20 cellular contexts compared by ENCODE assay signal in the genomic region with DNA sequence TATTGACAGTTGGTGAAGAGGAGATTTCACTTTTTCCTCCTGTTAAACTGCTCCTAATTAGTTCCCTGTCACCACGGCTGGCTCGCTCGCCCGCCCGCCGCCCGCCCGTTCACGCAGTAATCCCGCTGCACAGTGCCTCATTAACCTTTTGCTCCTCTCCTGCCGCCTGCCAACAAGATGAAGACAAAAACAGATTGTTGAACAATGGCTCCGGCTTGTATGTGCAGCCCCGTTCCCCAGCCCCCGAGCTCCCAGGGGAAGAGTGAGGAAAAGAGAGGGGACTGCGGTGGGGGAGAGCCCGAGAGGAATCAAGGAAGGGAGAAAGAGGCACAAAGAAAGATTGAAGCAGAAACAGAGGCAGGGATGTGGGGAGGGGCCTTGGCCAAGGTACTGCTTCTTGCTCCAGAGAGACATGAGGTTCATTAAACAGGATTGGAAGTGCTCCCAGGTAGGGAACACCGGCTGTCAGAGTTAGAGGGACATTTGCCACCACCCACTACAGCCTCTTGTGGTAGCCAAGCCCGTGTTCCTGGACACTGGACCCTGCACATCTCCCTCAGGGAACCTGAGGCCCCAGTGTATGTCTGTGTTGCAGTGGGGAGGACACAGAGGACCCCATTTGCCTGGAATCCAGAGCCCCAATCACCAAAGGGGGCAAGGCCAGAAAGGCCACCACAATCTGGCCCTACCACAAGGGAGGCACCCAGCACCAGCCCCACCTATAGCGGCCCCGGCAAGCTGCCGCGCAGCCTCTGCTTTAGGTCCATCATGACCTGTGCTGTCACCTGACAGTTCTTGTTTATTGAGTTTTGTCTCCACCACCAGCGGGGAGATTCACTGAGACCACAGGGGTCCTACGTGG. TPM values are rescaled to one million over a fixed set of nuclear protein-coding genes. Genes with fewer than 3 reads are reported as not detected.
DNase-seq lines count a peak whose midpoint lies in the region; ATAC-seq and TF ChIP-seq lines count a peak whose summit lies in the region.
"Had no signal": no experiment of that assay in that cellular context is flagged by ENCODE, and none has a peak within 500 bp of the region (broad histone marks: within the 10 kb centered on the region; RNA-seq: fewer than 3 reads in every experiment).

No MANE protein-coding gene starts in this region.

- H3K27me3 ChIP-seq in CD4-positive, CD25-positive, alpha-beta regulatory T cell (ENCODE audit: control insufficient read depth, insufficient read depth, low read length): no peaks in the 10 kb centered on the region
- H3K27me3 ChIP-seq in CD4-positive, alpha-beta T cell (ENCODE audit: control insufficient read depth, insufficient read depth, low read length): no peaks in the 10 kb centered on the region

- DNase-seq in NCI-H524 (lab: John Stamatoyannopoulos, UW): peak; percentile 51 to 55
- no peak for DNase-seq in NCI-H524 treated with DMSO at 0.1 percent for 48 hours (lab: John Stamatoyannopoulos, UW)
- DNase-seq in CD4-positive, CD25-positive, alpha-beta regulatory T cell: no peak
- no peak for DNase-seq in immature natural killer cell
- no peak for DNase-seq in CD4-positive, alpha-beta T cell
- no peak for DNase-seq in amniotic stem cell (lab: John Stamatoyannopoulos, UW)
- DNase-seq: activated CD4-positive, CD25-positive, alpha-beta regulatory T cell; EL; H9; MV-4-11; NCI-H2081 treated with DMSO at 0.1 percent for 48 hours had no signal

- H3K27ac Mint-ChIP-seq in CD4-positive, CD25-positive, alpha-beta regulatory T cell: peak overlapping the region in 1 of 3 donors; percentile 46
- no peak overlapping the region for H3K27ac Mint-ChIP-seq in activated T-helper 17 cell treated with anti-CD3 and anti-CD28 coated beads, Interleukin-2, amount 50 U/mL, for 72 hours
- peak overlapping the region; percentile 49 to 90 (median 73) for H3K27ac Mint-ChIP-seq in immature natural killer cell
- H3K27ac Mint-ChIP-seq in CD4-positive, alpha-beta T cell: no peak overlapping the region
- H3K27ac Mint-ChIP-seq: activated naive CD8-positive, alpha-beta T cell had no signal

- no peaks in the 10 kb centered on the region for H3K9me3 Mint-ChIP-seq in CD4-positive, CD25-positive, alpha-beta regulatory T cell
- H3K9me3 Mint-ChIP-seq in activated T-helper 17 cell treated with anti-CD3 and anti-CD28 coated beads, Interleukin-2, amount 50 U/mL, for 72 hours: no peaks in the 10 kb centered on the region
- no peaks in the 10 kb centered on the region for H3K9me3 Mint-ChIP-seq in immature natural killer cell
- no peaks in the 10 kb centered on the region for H3K9me3 Mint-ChIP-seq in CD4-positive, alpha-beta T cell
- H3K9me3 Mint-ChIP-seq: H9 had no signal

- no peak overlapping the region for H3K27ac ChIP-seq in CD4-positive, CD25-positive, alpha-beta regulatory T cell (ENCODE audit: insufficient read depth, low read length, poor library complexity, severe bottlenecking)
- H3K27ac ChIP-seq in CD4-positive, alpha-beta T cell (ENCODE audit: low read depth, low read length): no peak overlapping the region
- H3K27ac ChIP-seq: A549, epithelial cell of prostate, parathyroid adenoma had no signal

- H3K4me3 ChIP-seq in CD4-positive, CD25-positive, alpha-beta regulatory T cell (ENCODE audit: low read depth, low read length): no peak overlapping the region
- H3K4me3 ChIP-seq: A549 had no signal

- no peak for ATAC-seq in CD4-positive, CD25-positive, alpha-beta regulatory T cell (ENCODE audit: low read depth in 2 of 2)
- ATAC-seq in activated T-helper 17 cell treated with anti-CD3 and anti-CD28 coated beads, Interleukin-2, amount 50 U/mL, for 72 hours (replicated peaks): no peak
- ATAC-seq in CD4-positive, alpha-beta T cell (ENCODE audit: poor library complexity): no peak
- no peak for ATAC-seq in HG03159 (IDR thresholded peaks at IDR 0.05; ENCODE audit: unreplicated experiment)
- ATAC-seq: A549 had no signal

- no peaks in the 10 kb centered on the region for H3K36me3 ChIP-seq in CD4-positive, CD25-positive, alpha-beta regulatory T cell (ENCODE audit: control insufficient read depth, insufficient read depth, low read length)

- CTCF ChIA-PET in CD4-positive, alpha-beta T cell (lab: Charles Lee): no interaction called here

- TF ChIP-seq CTCF in CD4-positive, alpha-beta T cell (IDR thresholded peaks at IDR 0.05): no peak

- peaks cover 0 to 39% (median 25%) of the 10 kb centered on the region in 4 donors for H3K4me1 Mint-ChIP-seq in CD4-positive, CD25-positive, alpha-beta regulatory T cell
- H3K4me1 Mint-ChIP-seq in activated T-helper 17 cell treated with anti-CD3 and anti-CD28 coated beads, Interleukin-2, amount 50 U/mL, for 72 hours: peaks cover 22% of the 10 kb centered on the region
- peaks cover 64 to 67% of the 10 kb centered on the region in 2 donors for H3K4me1 Mint-ChIP-seq in immature natural killer cell
- peaks cover 19% of the 10 kb centered on the region for H3K4me1 Mint-ChIP-seq in CD4-positive, alpha-beta T cell (ENCODE audit: low read depth)

- peaks cover 19% of the 10 kb centered on the region for H3K36me3 Mint-ChIP-seq in CD4-positive, CD25-positive, alpha-beta regulatory T cell
- no peaks in the 10 kb centered on the region for H3K36me3 Mint-ChIP-seq in activated T-helper 17 cell treated with anti-CD3 and anti-CD28 coated beads, Interleukin-2, amount 50 U/mL, for 72 hours (ENCODE audit: low read depth)
- H3K36me3 Mint-ChIP-seq in immature natural killer cell: peaks cover 0 to 12% (median 0%) of the 10 kb centered on the region in 3 donors
- no peaks in the 10 kb centered on the region for H3K36me3 Mint-ChIP-seq in CD4-positive, alpha-beta T cell (ENCODE audit: low read depth)

- intact Hi-C loops in CD4-positive, alpha-beta T cell (cut with DNase I, micrococcal nuclease): no loop called here

- H3K9me3 ChIP-seq in CD4-positive, CD25-positive, alpha-beta regulatory T cell (ENCODE audit: control insufficient read depth in 2 of 2, low read length in 2 of 2): no peaks in the 10 kb centered on the region
- no peaks in the 10 kb centered on the region for H3K9me3 ChIP-seq in CD4-positive, alpha-beta T cell (ENCODE audit: control insufficient read depth, low read length)
- H3K9me3 ChIP-seq: A549 had no signal

- H3K4me3 Mint-ChIP-seq in CD4-positive, CD25-positive, alpha-beta regulatory T cell: peak overlapping the region in 3 of 4 donors; percentile 50 to 88 (median 72)
- peak overlapping the region; percentile 82 for H3K4me3 Mint-ChIP-seq in activated T-helper 17 cell treated with anti-CD3 and anti-CD28 coated beads, Interleukin-2, amount 50 U/mL, for 72 hours
- peak overlapping the region; percentile 71 to 98 (median 90) for H3K4me3 Mint-ChIP-seq in immature natural killer cell
- no peak overlapping the region for H3K4me3 Mint-ChIP-seq in CD4-positive, alpha-beta T cell
- H3K4me3 Mint-ChIP-seq: activated naive CD8-positive, alpha-beta T cell; H9 had no signal

- no peaks in the 10 kb centered on the region for H3K27me3 Mint-ChIP-seq in CD4-positive, CD25-positive, alpha-beta regulatory T cell
- no peaks in the 10 kb centered on the region for H3K27me3 Mint-ChIP-seq in activated T-helper 17 cell treated with anti-CD3 and anti-CD28 coated beads, Interleukin-2, amount 50 U/mL, for 72 hours
- no peaks in the 10 kb centered on the region for H3K27me3 Mint-ChIP-seq in immature natural killer cell (ENCODE audit: low read depth in 3 of 3)
- no peaks in the 10 kb centered on the region for H3K27me3 Mint-ChIP-seq in CD4-positive, alpha-beta T cell
- H3K27me3 Mint-ChIP-seq: activated naive CD8-positive, alpha-beta T cell had no signal

- peaks cover 19% of the 10 kb centered on the region for H3K4me1 ChIP-seq in CD4-positive, CD25-positive, alpha-beta regulatory T cell (ENCODE audit: control insufficient read depth, insufficient read depth, low read length, poor library complexity, severe bottlenecking)
- H3K4me1 ChIP-seq: A549, parathyroid adenoma had no signal

- POLR2A ChIA-PET in CD4-positive, alpha-beta T cell (lab: Charles Lee): no interaction called here

RNA-seq across cellular contexts. Expression of a gene that starts 38.1 kb away (rescaled TPM):
- not detected for total RNA-seq in CD4-positive, CD25-positive, alpha-beta regulatory T cell
- not detected for polyA plus RNA-seq in CD4-positive, CD25-positive, alpha-beta regulatory T cell
- not detected for total RNA-seq in activated T-helper 17 cell treated with anti-CD3 and anti-CD28 coated beads, Interleukin-2, amount 50 U/mL, for 72 hours
- not detected for polyA plus RNA-seq in immature natural killer cell
- total RNA-seq in CD4-positive, alpha-beta T cell: not detected
- total RNA-seq: cardiac septum; T-helper 1 cell treated with Interleukin-12 subunit alpha and Interleukin-12 subunit beta and Interleukin-4 antibody, amounts not matched to agents 30 ng/mL and 1 ng/mL, for 36 hours had no signal
- polyA plus RNA-seq: CD14-positive monocyte had no signal

Comparison
In these comparisons a context has a peak if more than half of its experiments do, and no peak if none do; other contexts are left out.
1. DNase-seq: peak in NCI-H524 (2 of 2); none in NCI-H524 treated with DMSO at 0.1 percent for 48 hours (single experiment), CD4-positive, CD25-positive, alpha-beta regulatory T cell (0 of 3), immature natural killer cell (0 of 3), CD4-positive, alpha-beta T cell (0 of 10) and amniotic stem cell (single experiment).
2. H3K27ac Mint-ChIP-seq: peak in immature natural killer cell (6 of 6); none in activated T-helper 17 cell treated with anti-CD3 and anti-CD28 coated beads, Interleukin-2, amount 50 U/mL, for 72 hours (single experiment) and CD4-positive, alpha-beta T cell (single experiment).